In genomic region chr4:4761128-4761991, GRCh38 we compare ENCODE assay signal across 11 cellular contexts.
A peak's percentile ranks its signal among the peaks of the same experiment; 100 is the strongest.
DNase-seq lines count a peak whose midpoint lies in the region; ATAC-seq, FAIRE-seq and TF ChIP-seq lines count a peak whose summit lies in the region.
"Had no signal": no experiment of that assay in that cellular context is flagged by ENCODE, and none has a peak within 500 bp of the region (broad histone marks: within the 10 kb centered on the region; RNA-seq: fewer than 3 reads in every experiment).

No MANE protein-coding gene starts in this region.

- peaks cover 4% of the 10 kb centered on the region; the same call in 1 of the 2 replicates for H3F3A ChIP-seq in GM23338 (replicated peaks; ENCODE audit: low read depth)

- intact Hi-C loops in kidney (cut with DNase I), result no loop called here

- peak overlapping the region; percentile 35 for H3K4me2 ChIP-seq in GM23338

- H3K36me3 ChIP-seq in BE2C, result no peaks in the 10 kb centered on the region
- H3K36me3 ChIP-seq in GM23338 (ENCODE audit: insufficient read depth), result no peaks in the 10 kb centered on the region
- no peaks in the 10 kb centered on the region for H3K36me3 ChIP-seq in WERI-Rb-1
- no peaks in the 10 kb centered on the region for H3K36me3 ChIP-seq in kidney (ENCODE audit: control insufficient read depth in 1 of 2, insufficient read depth in 2 of 2, low read length in 2 of 2)

- H3K27me3 ChIP-seq in BE2C, result peaks cover 3% of the 10 kb centered on the region; the same call in 1 of the 2 replicates
- peaks cover 4% of the 10 kb centered on the region; the same call in 1 of the 2 replicates for H3K27me3 ChIP-seq in GM23338 (ENCODE audit: insufficient read depth)
- H3K27me3 ChIP-seq in WERI-Rb-1 (ENCODE audit: insufficient read depth, low read depth, severe bottlenecking), result no peaks in the 10 kb centered on the region

- peaks cover 16% of the 10 kb centered on the region for H3K27me3 Mint-ChIP-seq in GM23338 (ENCODE audit: insufficient read depth, low read depth, poor library complexity)
- H3K27me3 Mint-ChIP-seq in activated naive CD4-positive, alpha-beta T cell treated with anti-CD3 and anti-CD28 coated beads, Interleukin-2, amount 10 ng/mL, durations not matched to agents 7 days and 5 days, result no peaks in the 10 kb centered on the region

- no peaks in the 10 kb centered on the region for H4K20me1 ChIP-seq in GM23338 (replicated peaks; ENCODE audit: insufficient read depth)

- no peak overlapping the region for H3K9ac ChIP-seq in kidney (ENCODE audit: low read length in 2 of 2)

- H3K4me3 ChIP-seq in BE2C (ENCODE audit: low read depth, low read length) (no peak overlapping the region), GM23338 (no peak overlapping the region), WERI-Rb-1 (ENCODE audit: low read depth, low read length) (no peak overlapping the region), kidney (ENCODE audit: low read length in 2 of 2) (no peak overlapping the region)

- no peak for FAIRE-seq in kidney (lab: Jason Lieb, UNC)
- FAIRE-seq: endothelial cell of umbilical vein had no signal

- H2AFZ ChIP-seq in GM23338, result no peak overlapping the region

- peak; percentile 67 for ATAC-seq in GM23338
- ATAC-seq in HG02678 (IDR thresholded peaks at IDR 0.05; ENCODE audit: unreplicated experiment), result no peak

- no peaks in the 10 kb centered on the region; the same call in 2 of the 3 replicates for H3K9me3 Mint-ChIP-seq in GM23338
- H3K9me3 Mint-ChIP-seq in activated naive CD4-positive, alpha-beta T cell treated with anti-CD3 and anti-CD28 coated beads, Interleukin-2, amount 10 ng/mL, durations not matched to agents 7 days and 5 days, result peaks cover 9% of the 10 kb centered on the region

- no peaks in the 10 kb centered on the region for H3K79me2 ChIP-seq in GM23338 (replicated peaks; ENCODE audit: insufficient read depth)

- no peaks in the 10 kb centered on the region for H3K36me3 Mint-ChIP-seq in GM23338 (ENCODE audit: low read depth)
- no peaks in the 10 kb centered on the region for H3K36me3 Mint-ChIP-seq in activated naive CD4-positive, alpha-beta T cell treated with anti-CD3 and anti-CD28 coated beads, Interleukin-2, amount 10 ng/mL, durations not matched to agents 7 days and 5 days

- H3K9me3 ChIP-seq in BE2C, result no peaks in the 10 kb centered on the region
- no peaks in the 10 kb centered on the region for H3K9me3 ChIP-seq in WERI-Rb-1 (ENCODE audit: severe bottlenecking)
- H3K9me3 ChIP-seq in kidney (ENCODE audit: control insufficient read depth in 1 of 2, low read length in 2 of 2), result no peaks in the 10 kb centered on the region

- CTCF ChIA-PET in activated naive CD4-positive, alpha-beta T cell treated with anti-CD3 and anti-CD28 coated beads, Interleukin-2, amount 10 ng/mL, durations not matched to agents 7 days and 5 days (lab: Charles Lee), result no interaction called here

- H3K27ac Mint-ChIP-seq in GM23338, result no peak overlapping the region
- H3K27ac Mint-ChIP-seq in activated naive CD4-positive, alpha-beta T cell treated with anti-CD3 and anti-CD28 coated beads, Interleukin-2, amount 10 ng/mL, durations not matched to agents 7 days and 5 days, result no peak overlapping the region

- H3K27ac ChIP-seq in GM23338 (ENCODE audit: low read depth), result no peak overlapping the region
- H3K27ac ChIP-seq in WERI-Rb-1, result no peak overlapping the region
- no peak overlapping the region for H3K27ac ChIP-seq in kidney (ENCODE audit: low read depth in 2 of 2, low read length in 2 of 2)
- H3K27ac ChIP-seq: VCaP had no signal

- peaks cover 54% of the 10 kb centered on the region for H3K4me1 Mint-ChIP-seq in GM23338
- H3K4me1 Mint-ChIP-seq in activated naive CD4-positive, alpha-beta T cell treated with anti-CD3 and anti-CD28 coated beads, Interleukin-2, amount 10 ng/mL, durations not matched to agents 7 days and 5 days, result peaks cover 10% of the 10 kb centered on the region

- H3K4me1 ChIP-seq in BE2C, result peaks cover 15% of the 10 kb centered on the region
- H3K4me1 ChIP-seq in GM23338 (ENCODE audit: insufficient read depth), result peaks cover 42% of the 10 kb centered on the region
- H3K4me1 ChIP-seq in kidney (ENCODE audit: control insufficient read depth in 1 of 2, insufficient read depth in 1 of 2, low read depth in 1 of 2, low read length in 2 of 2), result no peaks in the 10 kb centered on the region

- TF ChIP-seq CTCF in BE2C (IDR thresholded peaks at IDR 0.05; ENCODE audit: low read depth, low read length) (peak; percentile 36), GM23338 (conservative IDR thresholded peaks at IDR 0.05; ENCODE audit: low read depth in 2 of 2) (peak; percentile 66 to 74), WERI-Rb-1 (IDR thresholded peaks at IDR 0.05; ENCODE audit: low read depth, low read length) (peak; percentile 78), kidney (IDR thresholded peaks at IDR 0.05; ENCODE audit: borderline replicate concordance, extremely low read depth, insufficient read depth) (peak; percentile 5)

- DNase-seq in BE2C, result no peak
- peak; percentile 87 for DNase-seq in GM23338 (ENCODE audit: low spot score)
- DNase-seq in WERI-Rb-1, result peak; percentile 52
- DNase-seq in kidney, result no peak
- DNase-seq in activated naive CD4-positive, alpha-beta T cell treated with anti-CD3 and anti-CD28 coated beads, Interleukin-2, amount 10 ng/mL, durations not matched to agents 7 days and 5 days, result no peak
- DNase-seq in HPDE6-E6E7 (ENCODE audit: extremely low spot score), result no peak
- DNase-seq in NCI-H187 treated with DMSO at 0.1 percent for 48 hours (lab: John Stamatoyannopoulos, UW), result no peak
- DNase-seq: activated naive CD4-positive, alpha-beta T cell treated with Interleukin-2 at 50 U/mL for 16 hours had no signal

- no peak overlapping the region for H3K4me3 Mint-ChIP-seq in GM23338
- no peak overlapping the region for H3K4me3 Mint-ChIP-seq in activated naive CD4-positive, alpha-beta T cell treated with anti-CD3 and anti-CD28 coated beads, Interleukin-2, amount 10 ng/mL, durations not matched to agents 7 days and 5 days

- H3K9me2 ChIP-seq in GM23338 (ENCODE audit: insufficient read depth), result no peaks in the 10 kb centered on the region

TF ChIP-seq in GM23338, 12 proteins besides CTCF, POLR2A, EP300 and RAD21:
- TF ChIP-seq CREB1 (CRISPR knock-in tag; IDR thresholded peaks at IDR 0.05; ENCODE audit: low read depth) (no peak), EZH2phosphoT487 (IDR thresholded peaks at IDR 0.05; ENCODE audit: unreplicated experiment) (no peak), POLR2AphosphoS5 (IDR thresholded peaks at IDR 0.05; ENCODE audit: low read depth) (no peak), ZNF114 (CRISPR knock-in tag; IDR thresholded peaks at IDR 0.05) (no peak), STAT1 (IDR thresholded peaks at IDR 0.05; ENCODE audit: unreplicated experiment) (no peak), ZNF331 (CRISPR knock-in tag; IDR thresholded peaks at IDR 0.05; ENCODE audit: low read depth) (no peak)

Comparison
In these comparisons a context has a peak if more than half of its experiments do, and no peak if none do; other contexts are left out.
1. DNase-seq: peak in GM23338 (single experiment) and WERI-Rb-1 (single experiment); none in BE2C (single experiment), kidney (single experiment), activated naive CD4-positive, alpha-beta T cell treated with anti-CD3 and anti-CD28 coated beads, Interleukin-2, amount 10 ng/mL, durations not matched to agents 7 days and 5 days (single experiment), HPDE6-E6E7 (single experiment) and NCI-H187 treated with DMSO at 0.1 percent for 48 hours (single experiment).
2. CTCF ChIP-seq: peak in every context shown above with its lines; median percentile 78 in WERI-Rb-1; 70 in GM23338; 36 in BE2C; 5 in kidney.